ENCODE assay signal across 20 cellular contexts in genomic region chr11:75839851-75840250, GRCh38.
"Had no signal": no experiment of that assay in that cellular context is flagged by ENCODE, and none has a peak within 500 bp of the region (broad histone marks: within the 10 kb centered on the region; RNA-seq: fewer than 3 reads in every experiment).

No MANE protein-coding gene starts in this region.

- H3K27me3 Mint-ChIP-seq: activated CD4-positive, alpha-beta T cell treated with anti-CD3 and anti-CD28 coated beads, Interleukin-2, amount 10 ng/mL, durations not matched to agents 7 days and 5 days; activated naive CD8-positive, alpha-beta T cell treated with anti-CD3 and anti-CD28 coated beads, Interleukin-2, amount 10 ng/mL, durations not matched to agents 7 days and 5 days; stimulated activated naive CD8-positive, alpha-beta T cell treated with anti-CD3 and anti-CD28 coated beads, Interleukin-15, amount 100 ng/mL, for 72 hours had no signal

- H3K9ac ChIP-seq: neural progenitor cell had no signal

- DNase-seq: activated CD4-positive, alpha-beta T cell treated with anti-CD3 and anti-CD28 coated beads, Interleukin-2, amount 10 ng/mL, durations not matched to agents 7 days and 5 days; activated CD8-positive, alpha-beta memory T cell treated with anti-CD3 and anti-CD28 coated beads for 24 hours; activated naive CD8-positive, alpha-beta T cell treated with anti-CD3 and anti-CD28 coated beads, Interleukin-2, amount 10 ng/mL, durations not matched to agents 7 days and 5 days; endodermal cell; erythroblast; glutamatergic neuron; immature natural killer cell; lower lobe of right lung; midbrain; ovary; right lobe of liver; stimulated activated CD4-positive, alpha-beta T cell treated with anti-CD3 and anti-CD28 coated beads, Interleukin-4, amount 100 ng/mL, for 4 hours; stimulated activated CD8-positive, alpha-beta memory T cell treated with anti-CD3 and anti-CD28 coated beads, Interleukin-4, amount 100 ng/mL, for 48 hours; stimulated activated naive CD8-positive, alpha-beta T cell treated with anti-CD3 and anti-CD28 coated beads, Interleukin-15, amount 100 ng/mL, for 72 hours had no signal

- H3K4me2 ChIP-seq: neural progenitor cell, smooth muscle cell had no signal

- H3K27ac Mint-ChIP-seq: activated CD4-positive, alpha-beta T cell treated with anti-CD3 and anti-CD28 coated beads, Interleukin-2, amount 10 ng/mL, durations not matched to agents 7 days and 5 days; activated naive CD8-positive, alpha-beta T cell treated with anti-CD3 and anti-CD28 coated beads, Interleukin-2, amount 10 ng/mL, durations not matched to agents 7 days and 5 days; endodermal cell; neural progenitor cell; stimulated activated naive CD8-positive, alpha-beta T cell treated with anti-CD3 and anti-CD28 coated beads, Interleukin-15, amount 100 ng/mL, for 72 hours; T-helper 2 cell treated with Interferon-gamma antibody and Interleukin-4, amounts not matched to agents 5 μg/mL and 100 μg/mL, for 36 hours had no signal

- H3K9me3 Mint-ChIP-seq: activated CD4-positive, alpha-beta T cell treated with anti-CD3 and anti-CD28 coated beads, Interleukin-2, amount 10 ng/mL, durations not matched to agents 7 days and 5 days; activated naive CD8-positive, alpha-beta T cell treated with anti-CD3 and anti-CD28 coated beads, Interleukin-2, amount 10 ng/mL, durations not matched to agents 7 days and 5 days; endodermal cell; immature natural killer cell; neural progenitor cell; stimulated activated naive CD8-positive, alpha-beta T cell treated with anti-CD3 and anti-CD28 coated beads, Interleukin-15, amount 100 ng/mL, for 72 hours; T-helper 2 cell treated with Interferon-gamma antibody and Interleukin-4, amounts not matched to agents 5 μg/mL and 100 μg/mL, for 36 hours had no signal

- H3K27me3 ChIP-seq: ascending aorta, foreskin keratinocyte, neural progenitor cell, ovary, right lobe of liver had no signal

- H2AFZ ChIP-seq: neural progenitor cell had no signal

- H3K4me3 ChIP-seq: ascending aorta, lower lobe of right lung, neural progenitor cell, ovary, right lobe of liver, smooth muscle cell, thoracic aorta had no signal

- H3K27ac ChIP-seq: ascending aorta, foreskin keratinocyte, lower lobe of right lung, neural progenitor cell, ovary, right lobe of liver, thoracic aorta had no signal

- H3K9me3 ChIP-seq: ascending aorta, lower lobe of right lung, ovary, right lobe of liver, thoracic aorta had no signal

- ATAC-seq: foreskin keratinocyte; stimulated activated naive CD8-positive, alpha-beta T cell treated with anti-CD3 and anti-CD28 coated beads, Interleukin-15, amount 100 ng/mL, for 72 hours had no signal

- H3K4me3 Mint-ChIP-seq: activated CD4-positive, alpha-beta T cell treated with anti-CD3 and anti-CD28 coated beads, Interleukin-2, amount 10 ng/mL, durations not matched to agents 7 days and 5 days; activated naive CD8-positive, alpha-beta T cell treated with anti-CD3 and anti-CD28 coated beads, Interleukin-2, amount 10 ng/mL, durations not matched to agents 7 days and 5 days; endodermal cell; immature natural killer cell; neural progenitor cell; stimulated activated naive CD8-positive, alpha-beta T cell treated with anti-CD3 and anti-CD28 coated beads, Interleukin-15, amount 100 ng/mL, for 72 hours; T-helper 2 cell treated with Interferon-gamma antibody and Interleukin-4, amounts not matched to agents 5 μg/mL and 100 μg/mL, for 36 hours had no signal

- H3K36me3 ChIP-seq: ascending aorta, lower lobe of right lung, neural progenitor cell, ovary, right lobe of liver, thoracic aorta had no signal

- H3K4me1 ChIP-seq: neural progenitor cell had no signal

- H3K36me3 Mint-ChIP-seq: immature natural killer cell, neural progenitor cell had no signal
